Comparison of ENCODE assay signal across 21 cellular contexts in the genomic region with DNA sequence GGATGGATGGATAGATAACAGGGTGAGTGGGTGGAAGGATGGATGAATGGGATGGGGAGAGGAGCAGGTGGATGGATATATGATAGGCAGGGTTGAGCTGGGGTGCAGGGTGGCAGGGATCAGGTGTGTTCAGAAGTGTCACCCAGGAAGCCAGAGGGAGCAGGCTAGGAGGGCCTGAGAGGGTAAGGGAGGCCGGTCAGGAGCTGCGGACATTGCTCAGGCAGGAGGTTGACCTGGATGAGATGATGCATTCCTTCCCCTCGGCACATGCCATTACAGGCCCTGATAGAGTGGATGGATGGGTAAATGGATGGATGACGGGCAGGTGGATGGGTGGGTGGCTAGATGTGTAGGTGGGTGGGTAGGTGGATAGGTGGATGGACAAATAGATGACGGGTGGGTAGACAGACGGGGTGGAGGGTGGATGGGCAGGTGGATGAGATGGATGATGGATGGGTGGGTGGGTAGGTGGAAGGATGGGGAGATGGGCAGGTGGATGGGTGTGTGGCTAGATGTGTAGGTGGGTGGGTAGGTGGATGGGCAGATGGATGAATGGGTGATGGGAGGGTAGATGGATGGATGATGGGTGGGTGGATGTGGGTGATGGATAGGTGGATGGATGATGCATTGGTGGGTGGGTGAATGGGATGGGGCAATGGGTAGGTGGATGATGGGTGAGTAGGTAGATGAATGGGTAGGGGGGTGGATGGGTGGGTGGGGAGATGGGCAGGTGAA.
"Had no signal": no experiment of that assay in that cellular context is flagged by ENCODE, and none has a peak within 500 bp of the region (broad histone marks: within the 10 kb centered on the region; RNA-seq: fewer than 3 reads in every experiment).

No MANE protein-coding gene starts in this region.

- H3K27me3 ChIP-seq: esophagus squamous epithelium, gastroesophageal sphincter, ovary, tibial artery, upper lobe of right lung had no signal

- H3K36me3 ChIP-seq: ovary had no signal

- ATAC-seq: gastroesophageal sphincter; left lobe of liver; mucosa of descending colon; naive thymus-derived CD8-positive, alpha-beta T cell; right cardiac atrium; stimulated activated naive CD8-positive, alpha-beta T cell treated with anti-CD3 and anti-CD28 coated beads, Interleukin-15, Interleukin-2, amounts not matched to agents 100 U/mL and 50 U/mL, for 24 hours; upper lobe of right lung had no signal

- H3K9me3 ChIP-seq: esophagus squamous epithelium, gastroesophageal sphincter, mucosa of descending colon, ovary, suprapubic skin, tibial artery, upper lobe of right lung had no signal

- DNase-seq: dermis blood vessel endothelial cell; esophagus squamous epithelium; foreskin fibroblast; glutamatergic neuron; islet precursor cell; mammary epithelial cell; mucosa of descending colon; naive thymus-derived CD8-positive, alpha-beta T cell; right cardiac atrium; small intestine; stimulated activated CD4-positive, alpha-beta T cell treated with anti-CD3 and anti-CD28 coated beads, Interleukin-12 subunit alpha, Interleukin-12 subunit beta, amount 100 ng/mL, for 4 hours; stimulated activated CD4-positive, alpha-beta T cell treated with anti-CD3 and anti-CD28 coated beads, Interleukin-2, amount 100 ng/mL, for 48 hours; stimulated activated naive CD8-positive, alpha-beta T cell treated with anti-CD3 and anti-CD28 coated beads, Interleukin-15, Interleukin-2, amounts not matched to agents 100 U/mL and 50 U/mL, for 24 hours; upper lobe of right lung had no signal

- H3K27me3 Mint-ChIP-seq: naive thymus-derived CD8-positive, alpha-beta T cell; progenitor cell of endocrine pancreas had no signal

- FAIRE-seq: colon, small intestine had no signal

- H3K4me1 ChIP-seq: esophagus squamous epithelium, gastroesophageal sphincter, suprapubic skin, tibial artery, upper lobe of right lung had no signal

- H3K4me3 ChIP-seq: esophagus squamous epithelium, gastroesophageal sphincter, mucosa of descending colon, ovary, suprapubic skin, tibial artery, upper lobe of right lung had no signal

- H3K27ac Mint-ChIP-seq: progenitor cell of endocrine pancreas had no signal

- H3K9me3 Mint-ChIP-seq: naive thymus-derived CD8-positive, alpha-beta T cell had no signal

- H3K4me3 Mint-ChIP-seq: naive thymus-derived CD8-positive, alpha-beta T cell had no signal

- H3K27ac ChIP-seq: esophagus squamous epithelium, gastroesophageal sphincter, ovary, suprapubic skin, tibial artery, upper lobe of right lung had no signal
